Comparison of ENCODE assay signal across 8 cellular contexts in genomic region chr15:89750560-89751542, GRCh38. TPM values are rescaled to one million over a fixed set of nuclear protein-coding genes. Genes with fewer than 3 reads are reported as not detected.
DNase-seq lines count a peak whose midpoint lies in the region; ATAC-seq and TF ChIP-seq lines count a peak whose summit lies in the region.

MESP1 (minus strand) TSS chr15:89751249; CDS start chr15:89751231, 18 bp downstream.

- POLR2A ChIA-PET in Panc1 (lab: Charles Lee): interaction anchor here (0.6 to 0.7 kb wide), 2 partner anchors 11 to 137 kb away, joined by 3 to 5 read pairs; no protein-coding TSS in a partner anchor
- POLR2A ChIA-PET in naive thymus-derived CD8-positive, alpha-beta T cell (lab: Charles Lee): interaction anchor here (1.0 kb wide), 1 partner anchor 11 kb away, joined by 3 read pairs; no protein-coding TSS in a partner anchor

- peaks cover 15% of the 10 kb centered on the region; the same call in 1 of the 2 replicates for H3K27me3 ChIP-seq in DOHH2 (ENCODE audit: control insufficient read depth, low read length)
- H3K27me3 ChIP-seq in Panc1 (ENCODE audit: control insufficient read depth, insufficient read depth, low read length): no peaks in the 10 kb centered on the region
- H3K27me3 ChIP-seq in fibroblast of lung (ENCODE audit: control insufficient read depth, insufficient read depth, low read length): peaks cover 17% of the 10 kb centered on the region

- H3K36me3 ChIP-seq in DOHH2 (ENCODE audit: control insufficient read depth, low read length) (no peaks in the 10 kb centered on the region), KOPT-K1 (ENCODE audit: insufficient read depth, low read length) (no peaks in the 10 kb centered on the region), Panc1 (ENCODE audit: control insufficient read depth, insufficient read depth, low read length) (no peaks in the 10 kb centered on the region), fibroblast of lung (ENCODE audit: control insufficient read depth, insufficient read depth, low read length) (no peaks in the 10 kb centered on the region)

- peak within 1 kb of the TSS; percentile 71 to 86 (median 80) for H3K4me3 Mint-ChIP-seq in naive thymus-derived CD8-positive, alpha-beta T cell
- peak within 1 kb of the TSS; percentile 77 to 80 for H3K4me3 Mint-ChIP-seq in stimulated activated naive B cell treated with anti-CD40 and anti-IgM and Interleukin-4, amounts not matched to agents 10 μg/mL and 1 μg/mL and 100 μg/mL, for 72 hours

- no peaks in the 10 kb centered on the region for H3K36me3 Mint-ChIP-seq in naive thymus-derived CD8-positive, alpha-beta T cell
- no peaks in the 10 kb centered on the region for H3K36me3 Mint-ChIP-seq in stimulated activated naive B cell treated with anti-CD40 and anti-IgM and Interleukin-4, amounts not matched to agents 10 μg/mL and 1 μg/mL and 100 μg/mL, for 72 hours

- H3K79me2 ChIP-seq in DOHH2 (ENCODE audit: control insufficient read depth, low read length): no peaks in the 10 kb centered on the region
- no peaks in the 10 kb centered on the region for H3K79me2 ChIP-seq in fibroblast of lung (ENCODE audit: control insufficient read depth, insufficient read depth, low read length)

- H3F3A ChIP-seq in DOHH2 (ENCODE audit: control insufficient read depth, insufficient read depth): no peaks in the 10 kb centered on the region

- intact Hi-C loops in Panc1 (cut with micrococcal nuclease; ENCODE audit: unreplicated experiment): no loop called here

- TF ChIP-seq CTCF in DOHH2 (IDR thresholded peaks at IDR 0.05; ENCODE audit: low read depth, low read length, poor library complexity, severe bottlenecking) (peak; percentile 60), Panc1 (IDR thresholded peaks at IDR 0.05) (peak; percentile 85), fibroblast of lung (conservative IDR thresholded peaks at IDR 0.05 in 1 of 2, IDR thresholded peaks at IDR 0.05 in 1 of 2; ENCODE audit: low read depth in 1 of 2, low read length in 2 of 2) (peak; percentile 55 to 70)

- H4K20me1 ChIP-seq in DOHH2 (ENCODE audit: control insufficient read depth, insufficient read depth, low read depth, low read length) (no peaks in the 10 kb centered on the region), fibroblast of lung (ENCODE audit: control insufficient read depth, extremely low read depth, insufficient read depth, low read length) (no peaks in the 10 kb centered on the region)

- H3K4me1 ChIP-seq in DOHH2 (ENCODE audit: control insufficient read depth, low read length) (peaks cover 13% of the 10 kb centered on the region), Panc1 (ENCODE audit: control insufficient read depth, insufficient read depth, low read length) (peaks cover 18% of the 10 kb centered on the region), fibroblast of lung (ENCODE audit: control insufficient read depth, extremely low read depth, insufficient read depth, low read length) (peaks cover 4% of the 10 kb centered on the region)

- H3K4me3 ChIP-seq in DOHH2 (ENCODE audit: low read length) (peak within 1 kb of the TSS; percentile 79), Panc1 (ENCODE audit: low read depth in 2 of 2, low read length in 2 of 2) (peak within 1 kb of the TSS; percentile 54 to 57), fibroblast of lung (replicated peaks in 1 of 4; ENCODE audit: control extremely low read depth in 1 of 4, insufficient read depth in 1 of 4, low read depth in 3 of 4, low read length in 4 of 4) (peak within 1 kb of the TSS; percentile 37 to 61 (median 46))

- CTCF ChIA-PET in Panc1 (lab: Charles Lee): interaction anchor here (0.7 to 1.0 kb wide), 2 partner anchors 124 to 138 kb away, joined by 3 to 4 read pairs; no protein-coding TSS in a partner anchor

- peak within 1 kb of the TSS; percentile 65 for H2AFZ ChIP-seq in fibroblast of lung (ENCODE audit: low read length)

- H3K27ac ChIP-seq in DOHH2 (ENCODE audit: low read depth, low read length): no peak within 1 kb of the TSS
- peak within 1 kb of the TSS; percentile 45 for H3K27ac ChIP-seq in KOPT-K1 (ENCODE audit: low read depth, low read length, poor library complexity, severe bottlenecking)
- peak within 1 kb of the TSS; percentile 58 for H3K27ac ChIP-seq in Panc1 (ENCODE audit: low read length)
- no peak within 1 kb of the TSS for H3K27ac ChIP-seq in fibroblast of lung (ENCODE audit: insufficient read depth, low read length)

- H3K4me2 ChIP-seq in DOHH2 (ENCODE audit: low read length): peak within 1 kb of the TSS; percentile 90
- H3K4me2 ChIP-seq in fibroblast of lung (ENCODE audit: extremely low read depth, insufficient read depth, low read length): peak within 1 kb of the TSS; percentile 87

- BruUV-seq in Panc1 (replicated peaks; lab: Mats Ljungman, UMichigan): no TSS peak

- peak within 1 kb of the TSS in 2 of 10 donors; percentile 43 to 72 for H3K27ac Mint-ChIP-seq in naive thymus-derived CD8-positive, alpha-beta T cell
- H3K27ac Mint-ChIP-seq in stimulated activated naive B cell treated with anti-CD40 and anti-IgM and Interleukin-4, amounts not matched to agents 10 μg/mL and 1 μg/mL and 100 μg/mL, for 72 hours: peak within 1 kb of the TSS; percentile 73

- H3K9me2 ChIP-seq in DOHH2 (replicated peaks; ENCODE audit: control insufficient read depth, low read length): no peaks in the 10 kb centered on the region

- peak within 1 kb of the TSS; percentile 58 for H3K9ac ChIP-seq in fibroblast of lung (ENCODE audit: insufficient read depth, low read length)

- peak; percentile 81 for ATAC-seq in GM21825 (IDR thresholded peaks at IDR 0.05; ENCODE audit: unreplicated experiment)
- ATAC-seq in Panc1: peak; percentile 94
- peak; percentile 94 to 96 for ATAC-seq in naive thymus-derived CD8-positive, alpha-beta T cell
- peak; percentile 90 to 91 for ATAC-seq in stimulated activated naive B cell treated with anti-CD40 and anti-IgM and Interleukin-4, amounts not matched to agents 10 μg/mL and 1 μg/mL and 100 μg/mL, for 72 hours (replicated peaks)

- in situ Hi-C loops in Panc1 (cut with HindIII; ENCODE audit: low pct_unique_long_range_greater_than_20kb, low sequenced_read_pairs): loop anchor here (10.0 kb wide), 1 partner anchor 124 kb away; no protein-coding TSS in a partner anchor

- no peaks in the 10 kb centered on the region for H3K9me3 Mint-ChIP-seq in naive thymus-derived CD8-positive, alpha-beta T cell
- no peaks in the 10 kb centered on the region for H3K9me3 Mint-ChIP-seq in stimulated activated naive B cell treated with anti-CD40 and anti-IgM and Interleukin-4, amounts not matched to agents 10 μg/mL and 1 μg/mL and 100 μg/mL, for 72 hours

- H3K9me3 ChIP-seq in DOHH2 (ENCODE audit: control insufficient read depth, insufficient read depth, low read length): no peaks in the 10 kb centered on the region
- no peaks in the 10 kb centered on the region for H3K9me3 ChIP-seq in KOPT-K1 (ENCODE audit: insufficient read depth, low read length, poor library complexity, severe bottlenecking)
- no peaks in the 10 kb centered on the region for H3K9me3 ChIP-seq in Panc1 (ENCODE audit: control insufficient read depth, insufficient read depth, low read depth, low read length)
- H3K9me3 ChIP-seq in fibroblast of lung (ENCODE audit: control insufficient read depth, insufficient read depth, low read depth, low read length): no peaks in the 10 kb centered on the region

- peak; percentile 48 for DNase-seq in Panc1 (ENCODE audit: low read depth, low spot score)
- peak; percentile 79 for DNase-seq in activated T-helper 1 cell treated with Interleukin-2 at 50 U/mL for 16 hours (ENCODE audit: low read depth)
- peak; percentile 81 to 90 for DNase-seq in fibroblast of lung (ENCODE audit: low read depth in 2 of 2)
- DNase-seq in naive thymus-derived CD8-positive, alpha-beta T cell: peak; percentile 71 to 91 (median 84)
- peak; percentile 90 for DNase-seq in stimulated activated naive B cell treated with anti-CD40 and anti-IgM and Interleukin-4, amounts not matched to agents 10 μg/mL and 1 μg/mL and 100 μg/mL, for 72 hours

- H3K4me1 Mint-ChIP-seq in naive thymus-derived CD8-positive, alpha-beta T cell: peaks cover 0 to 8% (median 6%) of the 10 kb centered on the region in 4 donors
- no peaks in the 10 kb centered on the region for H3K4me1 Mint-ChIP-seq in stimulated activated naive B cell treated with anti-CD40 and anti-IgM and Interleukin-4, amounts not matched to agents 10 μg/mL and 1 μg/mL and 100 μg/mL, for 72 hours

- H3K27me3 Mint-ChIP-seq in naive thymus-derived CD8-positive, alpha-beta T cell: peaks cover 0 to 21% (median 9%) of the 10 kb centered on the region in 5 donors
- peaks cover 14 to 36% of the 10 kb centered on the region in 2 donors for H3K27me3 Mint-ChIP-seq in stimulated activated naive B cell treated with anti-CD40 and anti-IgM and Interleukin-4, amounts not matched to agents 10 μg/mL and 1 μg/mL and 100 μg/mL, for 72 hours

RNA-seq across cellular contexts. Expression of gene MESP1, which starts in this region (rescaled TPM):
- total RNA-seq in Panc1 (2021; ENCODE audit: unreplicated experiment) (6.4 TPM), fibroblast of lung (0.26 and 1.3 TPM in 2 replicates)
- polyA plus RNA-seq in Panc1 (2012; ENCODE audit: insufficient read length): 6.5 TPM
- polyA plus RNA-seq in fibroblast of lung: 0.06 TPM in 1 of 2 replicates, not detected in the other
- 0.13 and 0.80 TPM in 2 replicates for polyA plus RNA-seq in fibroblast of lung (2012)
- not detected in 2 replicates for polyA minus RNA-seq in fibroblast of lung (ENCODE audit: low replicate concordance)
- total RNA-seq in naive thymus-derived CD8-positive, alpha-beta T cell: under 1 TPM; 0.26 to 0.27 TPM
- under 1 TPM; 0.06 to 0.81 (median 0.50) TPM for polyA plus RNA-seq in naive thymus-derived CD8-positive, alpha-beta T cell

Comparison
In these comparisons a context has a peak if more than half of its experiments do, and no peak if none do; other contexts are left out.
1. Peak in DNase-seq and ATAC-seq in naive thymus-derived CD8-positive, alpha-beta T cell; RNA of the gene not detected or under 1 TPM.
2. H3K27ac ChIP-seq: peak in KOPT-K1 (single experiment) and Panc1 (single experiment); none in DOHH2 (single experiment) and fibroblast of lung (single experiment).
3. Peak in every context shown above with its lines, with median percentiles within 50 percentile points of each other: H3K4me3 ChIP-seq, CTCF ChIP-seq, ATAC-seq and DNase-seq.